12 cellular contexts compared by ENCODE assay signal in the genomic region with DNA sequence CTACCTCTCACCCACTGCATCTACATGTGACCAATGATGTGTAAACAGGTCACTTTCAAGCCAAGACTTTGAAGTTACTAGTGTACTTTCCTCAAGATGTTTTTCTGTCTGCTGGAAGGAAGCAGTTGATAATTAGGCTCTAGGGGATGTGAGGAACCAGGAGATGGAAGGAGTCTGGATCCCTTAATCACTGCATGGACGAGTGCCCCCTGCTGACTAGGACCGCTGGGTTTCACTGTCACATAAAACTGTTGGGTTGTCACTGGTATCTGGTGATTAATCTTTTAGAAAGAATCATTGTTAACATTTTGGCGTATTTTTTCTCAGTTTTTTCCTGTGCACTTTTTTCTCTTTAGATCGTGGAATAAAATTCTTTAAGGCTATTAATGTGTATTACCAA.
DNase-seq lines count a peak whose midpoint lies in the region; ATAC-seq and TF ChIP-seq lines count a peak whose summit lies in the region.
"Had no signal": no experiment of that assay in that cellular context is flagged by ENCODE, and none has a peak within 500 bp of the region (broad histone marks: within the 10 kb centered on the region; RNA-seq: fewer than 3 reads in every experiment).

No MANE protein-coding gene starts in this region.

- H3K4me3 ChIP-seq in A673 (ENCODE audit: low read depth, low read length, poor library complexity, severe bottlenecking) (no peak overlapping the region), SU-DHL-6 (ENCODE audit: insufficient read depth, low read length, poor library complexity, severe bottlenecking) (no peak overlapping the region), hepatocyte (no peak overlapping the region), upper lobe of left lung (no peak overlapping the region)

- CTCF ChIA-PET in A673 (lab: Charles Lee), result no interaction called here

- BruUV-seq in A673 (replicated peaks; lab: Mats Ljungman, UMichigan), result no TSS peak

- H3K4me1 ChIP-seq in A673 (ENCODE audit: insufficient read depth, low read length, poor library complexity, severe bottlenecking) (no peaks in the 10 kb centered on the region), hepatocyte (ENCODE audit: insufficient read depth) (no peaks in the 10 kb centered on the region), upper lobe of left lung (no peaks in the 10 kb centered on the region)

- WGBS in hepatocyte (ENCODE audit: low lambda C conversion rate, missing lambda C conversion rate), result 64% methylated on average over 4 of the region's 4 CpGs
- WGBS in upper lobe of left lung, 2 donors, result 50 to 61% methylated on average over 4 of the region's 4 CpGs

- TF ChIP-seq POLR2A in upper lobe of left lung (IDR thresholded peaks at IDR 0.05), result no peak

- peak; percentile 62 for TF ChIP-seq CTCF in A673 (conservative IDR thresholded peaks at IDR 0.05; ENCODE audit: low read depth, low read length)
- peak; percentile 44 for TF ChIP-seq CTCF in GM12873 (IDR thresholded peaks at IDR 0.05; ENCODE audit: insufficient read depth, low read depth, low read length, missing control alignments)
- TF ChIP-seq CTCF in SU-DHL-6 (IDR thresholded peaks at IDR 0.05; ENCODE audit: insufficient read depth, low read length, poor library complexity, severe bottlenecking), result peak; percentile 39
- peak; percentile 10 for TF ChIP-seq CTCF in hepatocyte (IDR thresholded peaks at IDR 0.05; ENCODE audit: poor library complexity)
- TF ChIP-seq CTCF in upper lobe of left lung (IDR thresholded peaks at IDR 0.05), result no peak

- no peak overlapping the region for H3K9ac ChIP-seq in SU-DHL-6 (ENCODE audit: low read length)

- POLR2A ChIA-PET in A673 (lab: Charles Lee; ENCODE audit: low non-redundant PET), result no interaction called here

- H3K36me3 ChIP-seq in A673 (ENCODE audit: insufficient read depth, low read length, poor library complexity, severe bottlenecking) (no peaks in the 10 kb centered on the region), SU-DHL-6 (ENCODE audit: low read length) (no peaks in the 10 kb centered on the region), hepatocyte (replicated peaks; ENCODE audit: insufficient read depth, low read depth) (no peaks in the 10 kb centered on the region), upper lobe of left lung (no peaks in the 10 kb centered on the region)

- H3K9me3 ChIP-seq in A673 (ENCODE audit: low read depth, low read length, poor library complexity, severe bottlenecking) (no peaks in the 10 kb centered on the region), SU-DHL-6 (ENCODE audit: insufficient read depth, low read length) (no peaks in the 10 kb centered on the region), hepatocyte (ENCODE audit: low read depth) (no peaks in the 10 kb centered on the region), upper lobe of left lung (no peaks in the 10 kb centered on the region)

- H3K4me3 Mint-ChIP-seq in activated T-helper 17 cell treated with anti-CD3 and anti-CD28 coated beads, Interleukin-2, amount 50 U/mL, for 72 hours, result no peak overlapping the region

- H3K27me3 Mint-ChIP-seq in activated T-helper 17 cell treated with anti-CD3 and anti-CD28 coated beads, Interleukin-2, amount 50 U/mL, for 72 hours, result no peaks in the 10 kb centered on the region

- H3K79me2 ChIP-seq in SU-DHL-6 (ENCODE audit: insufficient read depth, low read length) (no peaks in the 10 kb centered on the region), hepatocyte (no peaks in the 10 kb centered on the region)

- H3K4me2 ChIP-seq in SU-DHL-6 (ENCODE audit: low read depth, low read length, poor library complexity, severe bottlenecking) (no peak overlapping the region), hepatocyte (no peak overlapping the region)

- H3K27me3 ChIP-seq in A673 (replicated peaks; ENCODE audit: insufficient read depth, low read depth, low read length, poor library complexity), result no peaks in the 10 kb centered on the region
- H3K27me3 ChIP-seq in SU-DHL-6 (ENCODE audit: low read length), result no peaks in the 10 kb centered on the region
- H3K27me3 ChIP-seq in hepatocyte, result no peaks in the 10 kb centered on the region
- no peaks in the 10 kb centered on the region for H3K27me3 ChIP-seq in upper lobe of left lung

- no peak overlapping the region for H3K27ac ChIP-seq in A673 (ENCODE audit: low read depth, low read length, poor library complexity, severe bottlenecking)
- H3K27ac ChIP-seq in SU-DHL-6 (ENCODE audit: low read depth, low read length), result no peak overlapping the region
- no peak overlapping the region for H3K27ac ChIP-seq in hepatocyte
- H3K27ac ChIP-seq in upper lobe of left lung, result no peak overlapping the region

- no peak for TF ChIP-seq EP300 in upper lobe of left lung (IDR thresholded peaks at IDR 0.05)

- intact Hi-C loops in A673 (cut with micrococcal nuclease; ENCODE audit: unreplicated experiment), result no loop called here

- H3K27ac Mint-ChIP-seq in activated T-helper 17 cell treated with anti-CD3 and anti-CD28 coated beads, Interleukin-2, amount 50 U/mL, for 72 hours, result no peak overlapping the region

- no peaks in the 10 kb centered on the region for H3K9me2 ChIP-seq in SU-DHL-6 (replicated peaks; ENCODE audit: insufficient read depth, low read length)
- H3K9me2 ChIP-seq in hepatocyte (replicated peaks; ENCODE audit: insufficient read depth), result no peaks in the 10 kb centered on the region

- H3K4me1 Mint-ChIP-seq in activated T-helper 17 cell treated with anti-CD3 and anti-CD28 coated beads, Interleukin-2, amount 50 U/mL, for 72 hours, result no peaks in the 10 kb centered on the region
- H3K4me1 Mint-ChIP-seq: naive B cell had no signal

- H4K20me1 ChIP-seq in SU-DHL-6 (ENCODE audit: low read depth, low read length) (no peaks in the 10 kb centered on the region), hepatocyte (ENCODE audit: insufficient read depth, poor library complexity, severe bottlenecking) (no peaks in the 10 kb centered on the region)

- no peaks in the 10 kb centered on the region for H3K36me3 Mint-ChIP-seq in activated T-helper 17 cell treated with anti-CD3 and anti-CD28 coated beads, Interleukin-2, amount 50 U/mL, for 72 hours (ENCODE audit: low read depth)

- H2AFZ ChIP-seq in SU-DHL-6 (ENCODE audit: low read depth, low read length, severe bottlenecking), result no peak overlapping the region
- no peak overlapping the region for H2AFZ ChIP-seq in hepatocyte

- no peaks in the 10 kb centered on the region for H3F3A ChIP-seq in SU-DHL-6 (ENCODE audit: insufficient read depth)

- DNase-seq in A673 (ENCODE audit: low spot score), result peak; percentile 48
- DNase-seq in hepatocyte (ENCODE audit: low spot score), result no peak
- DNase-seq in upper lobe of left lung, result no peak
- DNase-seq: activated T-cell treated with anti-CD3 and anti-CD28 coated beads, Interleukin-2, amount 50 U/mL, for 48 hours; GF-D8; KG1; naive B cell had no signal

- H3K9me3 Mint-ChIP-seq in activated T-helper 17 cell treated with anti-CD3 and anti-CD28 coated beads, Interleukin-2, amount 50 U/mL, for 72 hours, result peaks cover 7% of the 10 kb centered on the region

- no peak for ATAC-seq in activated T-helper 17 cell treated with anti-CD3 and anti-CD28 coated beads, Interleukin-2, amount 50 U/mL, for 72 hours (replicated peaks)
- ATAC-seq in GM21786 (IDR thresholded peaks at IDR 0.05; ENCODE audit: unreplicated experiment) (no peak), upper lobe of left lung (ENCODE audit: low FRiP score in 2 of 2) (no peak), HG03175 (IDR thresholded peaks at IDR 0.05; ENCODE audit: unreplicated experiment) (no peak)

Comparison
In these comparisons a context has a peak if more than half of its experiments do, and no peak if none do; other contexts are left out.
1. CTCF ChIP-seq: peak in A673 (single experiment), GM12873 (single experiment), SU-DHL-6 (single experiment) and hepatocyte (single experiment); none in upper lobe of left lung (0 of 6).